Comparison of ENCODE assay signal across 9 cellular contexts in the genomic region with DNA sequence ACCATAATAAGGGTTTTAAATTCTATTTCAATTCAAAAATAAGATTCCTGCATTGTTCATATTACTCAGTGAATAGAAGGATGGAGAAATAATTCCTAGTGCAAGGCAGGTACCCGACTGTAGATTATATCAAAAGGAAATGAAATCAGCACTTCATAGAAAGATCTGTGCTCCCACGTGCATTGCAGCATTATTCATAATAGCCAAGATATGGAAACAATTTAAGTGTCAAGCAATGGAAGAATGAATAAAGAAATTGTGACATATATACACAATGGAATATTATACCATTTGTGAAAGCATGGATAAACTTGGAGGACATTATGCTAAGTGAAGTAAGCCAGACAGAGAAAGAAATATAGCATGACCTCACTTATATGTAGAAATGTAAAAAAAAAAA.
"Had no signal": no experiment of that assay in that cellular context is flagged by ENCODE, and none has a peak within 500 bp of the region (broad histone marks: within the 10 kb centered on the region; RNA-seq: fewer than 3 reads in every experiment).

No MANE protein-coding gene starts in this region.

- H3K4me2 ChIP-seq: GM23338 had no signal

- H3K9ac ChIP-seq: GM23248 had no signal

- H3K27ac ChIP-seq: GM23248 had no signal

- H2AFZ ChIP-seq: GM23248, GM23338 had no signal

- H3K36me3 ChIP-seq: HAP-1 had no signal

- H3K4me3 ChIP-seq: GM23248, GM23338, HAP-1 had no signal

- DNase-seq: GM23248, GOT3, H7, H9, HCEC 1CT, HFFc6 had no signal

- H3K9me3 ChIP-seq: HAP-1 had no signal

- ATAC-seq: GM23338, HCT116 had no signal
